ENCODE assay signal across 13 cellular contexts in the genomic region with DNA sequence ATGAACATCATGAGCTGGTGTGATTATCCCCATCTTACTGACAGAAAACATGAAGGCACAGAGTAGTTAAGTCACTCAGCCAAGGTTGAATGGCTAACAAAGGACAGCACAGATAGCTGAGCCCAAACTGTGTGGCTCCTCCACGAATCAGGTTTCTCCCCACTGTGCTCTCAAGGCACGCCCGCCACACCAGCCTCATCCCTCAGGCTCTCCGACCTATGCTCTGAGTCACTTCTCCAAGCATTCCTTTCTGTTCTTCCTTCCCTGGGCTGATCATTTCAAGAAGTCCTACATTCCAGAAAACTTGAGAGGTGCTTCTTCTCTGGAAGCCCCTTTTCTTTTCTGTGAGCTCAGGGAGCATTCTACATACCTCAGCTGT. TPM values are rescaled to one million over a fixed set of nuclear protein-coding genes. Genes with fewer than 3 reads are reported as not detected.
DNase-seq lines count a peak whose midpoint lies in the region; ATAC-seq, FAIRE-seq and TF ChIP-seq lines count a peak whose summit lies in the region.
"Had no signal": no experiment of that assay in that cellular context is flagged by ENCODE, and none has a peak within 500 bp of the region (broad histone marks: within the 10 kb centered on the region; RNA-seq: fewer than 3 reads in every experiment).

No MANE protein-coding gene starts in this region.

- H3K27ac ChIP-seq in 22Rv1 (peak overlapping the region; percentile 37; the same call in 1 of the 2 replicates), GM23338 (ENCODE audit: low read depth) (peak overlapping the region; percentile 67)
- H3K27ac ChIP-seq: C4-2B had no signal

- no peak overlapping the region for H3K4me2 ChIP-seq in GM23338

- no peak for TF ChIP-seq CTCF in 22Rv1 (IDR thresholded peaks at IDR 0.05)
- TF ChIP-seq CTCF in GM23338 (conservative IDR thresholded peaks at IDR 0.05; ENCODE audit: low read depth in 2 of 2) = no peak

- H3K27ac Mint-ChIP-seq in GM23338 = peak overlapping the region; percentile 67

- H3K79me2 ChIP-seq in GM23338 (replicated peaks; ENCODE audit: insufficient read depth) = 0 out of 2 replicates have a peak, but pooled peaks cover 2% of the 10 kb centered on the region

- H3K27me3 ChIP-seq in GM23338 (ENCODE audit: insufficient read depth) = no peaks in the 10 kb centered on the region
- H3K27me3 ChIP-seq in adipocyte (replicated peaks; ENCODE audit: control insufficient read depth, insufficient read depth, low read length) = no peaks in the 10 kb centered on the region

- H3K9ac ChIP-seq in adipocyte (ENCODE audit: low read length) = no peak overlapping the region

- H3K36me3 ChIP-seq in GM23338 (ENCODE audit: insufficient read depth) = peaks cover 17% of the 10 kb centered on the region
- peaks cover 63% of the 10 kb centered on the region for H3K36me3 ChIP-seq in adipocyte (ENCODE audit: control insufficient read depth, insufficient read depth, low read length, severe bottlenecking)

- H3K4me1 Mint-ChIP-seq in GM23338 = peaks cover 4% of the 10 kb centered on the region; the same call in 1 of the 3 replicates

- H3K4me1 ChIP-seq in GM23338 (ENCODE audit: insufficient read depth) (peaks cover 4% of the 10 kb centered on the region; the same call in 1 of the 2 replicates), adipocyte (ENCODE audit: control insufficient read depth, insufficient read depth, low read length) (peaks cover 22% of the 10 kb centered on the region)

- peak; percentile 7; the same call in 2 of the 3 replicates for ATAC-seq in GM23338
- no peak for ATAC-seq in GM19328 (IDR thresholded peaks at IDR 0.05; ENCODE audit: unreplicated experiment)
- ATAC-seq in HG02981 (IDR thresholded peaks at IDR 0.05; ENCODE audit: unreplicated experiment) = no peak

- H4K20me1 ChIP-seq in GM23338 (replicated peaks; ENCODE audit: insufficient read depth) = peaks cover 23% of the 10 kb centered on the region

- no peaks in the 10 kb centered on the region for H3K9me3 Mint-ChIP-seq in GM23338
- H3K9me3 Mint-ChIP-seq: stimulated activated naive CD8-positive, alpha-beta T cell treated with anti-CD3 and anti-CD28 coated beads, Interleukin-15, Interleukin-2, amounts not matched to agents 100 ng/mL and 50 ng/mL, for 24 hours had no signal

- H3K4me3 ChIP-seq in GM23338 (no peak overlapping the region), adipocyte (ENCODE audit: low read length) (no peak overlapping the region)

- no peaks in the 10 kb centered on the region for H3K9me2 ChIP-seq in GM23338 (ENCODE audit: insufficient read depth)

- peaks cover 14% of the 10 kb centered on the region for H3K27me3 Mint-ChIP-seq in GM23338 (ENCODE audit: insufficient read depth, low read depth, poor library complexity)
- H3K27me3 Mint-ChIP-seq: stimulated activated naive CD8-positive, alpha-beta T cell treated with anti-CD3 and anti-CD28 coated beads, Interleukin-15, Interleukin-2, amounts not matched to agents 100 ng/mL and 50 ng/mL, for 24 hours had no signal

- peaks cover 58% of the 10 kb centered on the region for H3K36me3 Mint-ChIP-seq in GM23338 (ENCODE audit: low read depth)

- FAIRE-seq in HTR-8/SVneo (lab: Jason Lieb, UNC) = no peak

- peaks cover 27% of the 10 kb centered on the region for H3F3A ChIP-seq in GM23338 (replicated peaks; ENCODE audit: low read depth)

- H3K9me3 ChIP-seq in adipocyte (ENCODE audit: control insufficient read depth, low read length) = no peaks in the 10 kb centered on the region

- no peak overlapping the region for H2AFZ ChIP-seq in GM23338

- H3K4me3 Mint-ChIP-seq in GM23338 = no peak overlapping the region
- H3K4me3 Mint-ChIP-seq: stimulated activated naive CD8-positive, alpha-beta T cell treated with anti-CD3 and anti-CD28 coated beads, Interleukin-15, Interleukin-2, amounts not matched to agents 100 ng/mL and 50 ng/mL, for 24 hours had no signal

- DNase-seq in GM23338 (ENCODE audit: low spot score) (peak; percentile 25), adipocyte (ENCODE audit: low read depth) (peak; percentile 36), islet precursor cell (peak; percentile 91), NCI-H1694 (lab: John Stamatoyannopoulos, UW) (no peak), HTR-8/SVneo (ENCODE audit: insufficient read length, low spot score) (no peak)
- DNase-seq: cerebellar nuclear complex, Kasumi-1, NCI-H526 treated with DMSO at 0.1 percent for 48 hours had no signal

TF ChIP-seq in GM23338, 12 proteins besides CTCF, POLR2A, EP300 and RAD21 (continues in another document):
- no peak for TF ChIP-seq EZH2phosphoT487 (IDR thresholded peaks at IDR 0.05; ENCODE audit: unreplicated experiment)
- no peak for TF ChIP-seq NANOG (IDR thresholded peaks at IDR 0.05; ENCODE audit: borderline replicate concordance)
- no peak for TF ChIP-seq EZH2 (IDR thresholded peaks at IDR 0.05; ENCODE audit: low read depth, unreplicated experiment)
- TF ChIP-seq, protein P1, sequence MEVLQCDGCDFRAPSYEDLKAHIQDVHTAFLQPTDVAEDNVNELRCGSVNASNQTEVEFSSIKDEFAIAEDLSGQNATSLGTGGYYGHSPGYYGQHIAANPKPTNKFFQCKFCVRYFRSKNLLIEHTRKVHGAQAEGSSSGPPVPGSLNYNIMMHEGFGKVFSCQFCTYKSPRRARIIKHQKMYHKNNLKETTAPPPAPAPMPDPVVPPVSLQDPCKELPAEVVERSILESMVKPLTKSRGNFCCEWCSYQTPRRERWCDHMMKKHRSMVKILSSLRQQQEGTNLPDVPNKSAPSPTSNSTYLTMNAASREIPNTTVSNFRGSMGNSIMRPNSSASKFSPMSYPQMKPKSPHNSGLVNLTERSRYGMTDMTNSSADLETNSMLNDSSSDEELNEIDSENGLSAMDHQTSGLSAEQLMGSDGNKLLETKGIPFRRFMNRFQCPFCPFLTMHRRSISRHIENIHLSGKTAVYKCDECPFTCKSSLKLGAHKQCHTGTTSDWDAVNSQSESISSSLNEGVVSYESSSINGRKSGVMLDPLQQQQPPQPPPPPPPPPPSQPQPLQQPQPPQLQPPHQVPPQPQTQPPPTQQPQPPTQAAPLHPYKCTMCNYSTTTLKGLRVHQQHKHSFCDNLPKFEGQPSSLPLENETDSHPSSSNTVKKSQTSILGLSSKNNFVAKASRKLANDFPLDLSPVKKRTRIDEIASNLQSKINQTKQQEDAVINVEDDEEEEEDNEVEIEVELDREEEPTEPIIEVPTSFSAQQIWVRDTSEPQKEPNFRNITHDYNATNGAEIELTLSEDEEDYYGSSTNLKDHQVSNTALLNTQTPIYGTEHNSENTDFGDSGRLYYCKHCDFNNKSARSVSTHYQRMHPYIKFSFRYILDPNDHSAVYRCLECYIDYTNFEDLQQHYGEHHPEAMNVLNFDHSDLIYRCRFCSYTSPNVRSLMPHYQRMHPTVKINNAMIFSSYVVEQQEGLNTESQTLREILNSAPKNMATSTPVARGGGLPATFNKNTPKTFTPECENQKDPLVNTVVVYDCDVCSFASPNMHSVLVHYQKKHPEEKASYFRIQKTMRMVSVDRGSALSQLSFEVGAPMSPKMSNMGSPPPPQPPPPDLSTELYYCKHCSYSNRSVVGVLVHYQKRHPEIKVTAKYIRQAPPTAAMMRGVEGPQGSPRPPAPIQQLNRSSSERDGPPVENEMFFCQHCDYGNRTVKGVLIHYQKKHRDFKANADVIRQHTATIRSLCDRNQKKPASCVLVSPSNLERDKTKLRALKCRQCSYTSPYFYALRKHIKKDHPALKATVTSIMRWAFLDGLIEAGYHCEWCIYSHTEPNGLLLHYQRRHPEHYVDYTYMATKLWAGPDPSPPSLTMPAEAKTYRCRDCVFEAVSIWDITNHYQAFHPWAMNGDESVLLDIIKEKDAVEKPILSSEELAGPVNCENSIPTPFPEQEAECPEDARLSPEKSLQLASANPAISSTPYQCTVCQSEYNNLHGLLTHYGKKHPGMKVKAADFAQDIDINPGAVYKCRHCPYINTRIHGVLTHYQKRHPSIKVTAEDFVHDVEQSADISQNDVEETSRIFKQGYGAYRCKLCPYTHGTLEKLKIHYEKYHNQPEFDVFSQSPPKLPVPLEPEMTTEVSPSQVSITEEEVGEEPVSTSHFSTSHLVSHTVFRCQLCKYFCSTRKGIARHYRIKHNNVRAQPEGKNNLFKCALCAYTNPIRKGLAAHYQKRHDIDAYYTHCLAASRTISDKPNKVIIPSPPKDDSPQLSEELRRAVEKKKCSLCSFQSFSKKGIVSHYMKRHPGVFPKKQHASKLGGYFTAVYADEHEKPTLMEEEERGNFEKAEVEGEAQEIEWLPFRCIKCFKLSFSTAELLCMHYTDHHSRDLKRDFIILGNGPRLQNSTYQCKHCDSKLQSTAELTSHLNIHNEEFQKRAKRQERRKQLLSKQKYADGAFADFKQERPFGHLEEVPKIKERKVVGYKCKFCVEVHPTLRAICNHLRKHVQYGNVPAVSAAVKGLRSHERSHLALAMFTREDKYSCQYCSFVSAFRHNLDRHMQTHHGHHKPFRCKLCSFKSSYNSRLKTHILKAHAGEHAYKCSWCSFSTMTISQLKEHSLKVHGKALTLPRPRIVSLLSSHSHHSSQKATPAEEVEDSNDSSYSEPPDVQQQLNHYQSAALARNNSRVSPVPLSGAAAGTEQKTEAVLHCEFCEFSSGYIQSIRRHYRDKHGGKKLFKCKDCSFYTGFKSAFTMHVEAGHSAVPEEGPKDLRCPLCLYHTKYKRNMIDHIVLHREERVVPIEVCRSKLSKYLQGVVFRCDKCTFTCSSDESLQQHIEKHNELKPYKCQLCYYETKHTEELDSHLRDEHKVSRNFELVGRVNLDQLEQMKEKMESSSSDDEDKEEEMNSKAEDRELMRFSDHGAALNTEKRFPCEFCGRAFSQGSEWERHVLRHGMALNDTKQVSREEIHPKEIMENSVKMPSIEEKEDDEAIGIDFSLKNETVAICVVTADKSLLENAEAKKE (CRISPR knock-in tag; IDR thresholded peaks at IDR 0.05) = no peak
- TF ChIP-seq CREB1 (CRISPR knock-in tag; IDR thresholded peaks at IDR 0.05; ENCODE audit: low read depth) = no peak

RNA-seq across cellular contexts. Expression of gene SDC3, which starts 25.3 kb away (rescaled TPM):
- total RNA-seq in GM23338 (2014; rRNA removed; shearing (Covaris generic)) = 22.4 and 29.7 TPM in 2 replicates
- polyA plus RNA-seq in GM23338 (2016; fragmentation: Nextera tagmentation; extraction: Ambion mirVana) = 5.2 and 5.8 TPM in 2 replicates

Comparison
In these comparisons a context has a peak if more than half of its experiments do, and no peak if none do; other contexts are left out.
1. DNase-seq: peak in GM23338 (single experiment), adipocyte (single experiment) and islet precursor cell (single experiment); none in NCI-H1694 (single experiment) and HTR-8/SVneo (single experiment).